Comparison of ENCODE assay signal across 8 cellular contexts in genomic region chr19:506404-507285, GRCh38. TPM values are rescaled to one million over a fixed set of nuclear protein-coding genes. Genes with fewer than 3 reads are reported as not detected.
A peak's percentile ranks its signal among the peaks of the same experiment; 100 is the strongest.
DNase-seq lines count a peak whose midpoint lies in the region; ATAC-seq and TF ChIP-seq lines count a peak whose summit lies in the region.

No MANE protein-coding gene starts in this region.

- peak; percentile 55 for TF ChIP-seq CTCF in NB4 (IDR thresholded peaks at IDR 0.05; ENCODE audit: low read depth, low read length)

- H3K4me1 Mint-ChIP-seq in activated naive CD4-positive, alpha-beta T cell treated with anti-CD3 and anti-CD28 coated beads, Interleukin-2, amount 50 U/mL, for 24 hours: peaks cover 39% of the 10 kb centered on the region

- peak overlapping the region; percentile 96 for H3K9ac ChIP-seq in SK-N-MC (ENCODE audit: insufficient read length)

- H3K4me3 Mint-ChIP-seq in activated naive CD4-positive, alpha-beta T cell treated with anti-CD3 and anti-CD28 coated beads, Interleukin-2, amount 50 U/mL, for 24 hours: peak overlapping the region; percentile 92

- DNase-seq in NB4 (ENCODE audit: low read depth) (peak; percentile 91), SK-N-MC (ENCODE audit: low read depth, low spot score) (no peak), glomerular endothelial cell (ENCODE audit: extremely low read depth, low read depth, low spot score) (peak; percentile 100), occipital lobe (lab: John Stamatoyannopoulos, UW) (peak; percentile 97)

- TF ChIP-seq POLR2A in GM10847 (IDR thresholded peaks at IDR 0.05; ENCODE audit: extremely low read depth, insufficient read length) (peak; percentile 19), NB4 (IDR thresholded peaks at IDR 0.05; ENCODE audit: extremely low read depth, insufficient read length) (no peak)

- H3K27ac Mint-ChIP-seq in activated naive CD4-positive, alpha-beta T cell treated with anti-CD3 and anti-CD28 coated beads, Interleukin-2, amount 50 U/mL, for 24 hours: peak overlapping the region; percentile 100

- H3K4me3 ChIP-seq in NB4 (ENCODE audit: low read depth, low read length) (peak overlapping the region; percentile 69), SK-N-MC (peak overlapping the region; percentile 98)

- H3K27me3 Mint-ChIP-seq in activated naive CD4-positive, alpha-beta T cell treated with anti-CD3 and anti-CD28 coated beads, Interleukin-2, amount 50 U/mL, for 24 hours: no peaks in the 10 kb centered on the region

- H3K36me3 ChIP-seq in SK-N-MC (ENCODE audit: insufficient read depth, low read length): no peaks in the 10 kb centered on the region; the same call in 1 of the 2 replicates

- peak overlapping the region; percentile 98 for H3K27ac ChIP-seq in SK-N-MC
- peak overlapping the region; percentile 97 for H3K27ac ChIP-seq in temporal lobe (ENCODE audit: low read depth, low read length)

- ATAC-seq in HG02588 (IDR thresholded peaks at IDR 0.05; ENCODE audit: unreplicated experiment): peak; percentile 60

- no peaks in the 10 kb centered on the region for H3K9me3 Mint-ChIP-seq in activated naive CD4-positive, alpha-beta T cell treated with anti-CD3 and anti-CD28 coated beads, Interleukin-2, amount 50 U/mL, for 24 hours

- no peaks in the 10 kb centered on the region for H3K9me3 ChIP-seq in SK-N-MC (ENCODE audit: low read depth, low read length)

- peaks cover 2% of the 10 kb centered on the region for H3K36me3 Mint-ChIP-seq in activated naive CD4-positive, alpha-beta T cell treated with anti-CD3 and anti-CD28 coated beads, Interleukin-2, amount 50 U/mL, for 24 hours

RNA-seq across cellular contexts. Expression of gene TPGS1, which starts 0.7 kb away (rescaled TPM):
- total RNA-seq in glomerular endothelial cell: 72.9 and 78.5 TPM in 2 replicates
- 15.6 TPM for total RNA-seq in occipital lobe
- total RNA-seq in temporal lobe: 12.8 TPM

RNA-seq across cellular contexts. Expression of gene MADCAM1, which starts 10.4 kb away (rescaled TPM):
- total RNA-seq in glomerular endothelial cell (0.41 TPM in 1 of 2 replicates, not detected in the other), occipital lobe (0.16 TPM), temporal lobe (0.74 TPM)

RNA-seq across cellular contexts. Expression of gene CDC34, which starts 24.9 kb away (rescaled TPM):
- 125 and 148 TPM in 2 replicates for total RNA-seq in glomerular endothelial cell
- total RNA-seq in occipital lobe: 46.2 TPM
- 36.4 TPM for total RNA-seq in temporal lobe

RNA-seq across cellular contexts. Expression of gene GZMM, which starts 37.2 kb away (rescaled TPM):
- not detected in 2 replicates for total RNA-seq in glomerular endothelial cell
- not detected for total RNA-seq in occipital lobe
- not detected for total RNA-seq in temporal lobe

RNA-seq across cellular contexts. Expression of gene SHC2, which starts 45.8 kb away (rescaled TPM):
- 34.3 and 35.1 TPM in 2 replicates for total RNA-seq in glomerular endothelial cell
- 13.9 TPM for total RNA-seq in occipital lobe
- 8.9 TPM for total RNA-seq in temporal lobe
